8 cellular contexts compared by ENCODE assay signal in genomic region chr6:138001750-138002349, GRCh38.
DNase-seq lines count a peak whose midpoint lies in the region; ATAC-seq and TF ChIP-seq lines count a peak whose summit lies in the region.

No MANE protein-coding gene starts in this region.

- no peaks in the 10 kb centered on the region for H3K9me3 Mint-ChIP-seq in activated naive CD4-positive, alpha-beta T cell treated with anti-CD3 and anti-CD28 coated beads, Interleukin-2, amount 50 U/mL, for 24 hours

- H3K36me3 Mint-ChIP-seq in activated naive CD4-positive, alpha-beta T cell treated with anti-CD3 and anti-CD28 coated beads, Interleukin-2, amount 50 U/mL, for 24 hours: no peaks in the 10 kb centered on the region

- H3K4me3 Mint-ChIP-seq in activated naive CD4-positive, alpha-beta T cell treated with anti-CD3 and anti-CD28 coated beads, Interleukin-2, amount 50 U/mL, for 24 hours: no peak overlapping the region

- DNase-seq in COLO668 (lab: John Stamatoyannopoulos, UW; ENCODE audit: unreplicated experiment): peak; percentile 43
- DNase-seq in HUDEP-2 (lab: John Stamatoyannopoulos, UW; ENCODE audit: unreplicated experiment in 76 of 76): peak in 39 of 76 experiments; percentile 8 to 63 (median 26)
- DNase-seq in head of caudate nucleus: peak; percentile 29 to 87 (median 66)
- DNase-seq in putamen (ENCODE audit: low spot score): peak; percentile 41

- peaks cover 2% of the 10 kb centered on the region for H3K27me3 Mint-ChIP-seq in activated naive CD4-positive, alpha-beta T cell treated with anti-CD3 and anti-CD28 coated beads, Interleukin-2, amount 50 U/mL, for 24 hours

- peaks cover 10% of the 10 kb centered on the region for H3K4me1 Mint-ChIP-seq in activated naive CD4-positive, alpha-beta T cell treated with anti-CD3 and anti-CD28 coated beads, Interleukin-2, amount 50 U/mL, for 24 hours

- peak overlapping the region; percentile 30 for H3K27ac Mint-ChIP-seq in activated naive CD4-positive, alpha-beta T cell treated with anti-CD3 and anti-CD28 coated beads, Interleukin-2, amount 50 U/mL, for 24 hours

- peak; percentile 61 for ATAC-seq in SK-N-SH treated with all-trans-retinoic acid at 6 μM for 48 hours
- ATAC-seq in HG03520 (IDR thresholded peaks at IDR 0.05; ENCODE audit: unreplicated experiment): no peak
- no peak for ATAC-seq in GM19035 (IDR thresholded peaks at IDR 0.05; ENCODE audit: unreplicated experiment)

- intact Hi-C loops in head of caudate nucleus (cut with DNase I): loop anchor here (5.0 kb wide), 1 partner anchor 110 kb away; no protein-coding TSS in a partner anchor

TF ChIP-seq in SK-N-SH treated with all-trans-retinoic acid at 6 μM for 48 hours, 23 proteins besides CTCF, POLR2A, EP300 and RAD21:
- no peak for TF ChIP-seq ZC3H10 (CRISPR knock-in tag; IDR thresholded peaks at IDR 0.05)
- TF ChIP-seq ARNTL (CRISPR knock-in tag; IDR thresholded peaks at IDR 0.05; ENCODE audit: borderline replicate concordance, low read depth): no peak
- TF ChIP-seq ZNF8 (CRISPR knock-in tag; IDR thresholded peaks at IDR 0.05): no peak
- no peak for TF ChIP-seq RARB (CRISPR knock-in tag; IDR thresholded peaks at IDR 0.05)
